In genomic region chr4:130738233-130738632, GRCh38 we compare ENCODE assay signal across 28 cellular contexts.
"Had no signal": no experiment of that assay in that cellular context is flagged by ENCODE, and none has a peak within 500 bp of the region (broad histone marks: within the 10 kb centered on the region; RNA-seq: fewer than 3 reads in every experiment).

No MANE protein-coding gene starts in this region.

- H3K4me3 Mint-ChIP-seq: activated CD8-positive, alpha-beta T cell treated with anti-CD3 and anti-CD28 coated beads for 36 hours; activated naive CD4-positive, alpha-beta T cell treated with anti-CD3 and anti-CD28 coated beads, Interleukin-2, amount 50 U/mL, for 24 hours; activated T-cell treated with anti-CD3 and anti-CD28 coated beads, Interleukin-2, amount 50 U/mL, for 72 hours; brain; central memory CD8-positive, alpha-beta T cell had no signal

- H3K27ac ChIP-seq: Peyer's patch, RWPE1, SJCRH30, WERI-Rb-1 had no signal

- H3K4me2 ChIP-seq: SK-N-SH had no signal

- H3K9ac ChIP-seq: SK-N-SH had no signal

- H3K27me3 ChIP-seq: Peyer's patch, SJCRH30 had no signal

- H3K9me3 ChIP-seq: SJCRH30, SK-N-SH had no signal

- H3K27me3 Mint-ChIP-seq: activated CD8-positive, alpha-beta T cell treated with anti-CD3 and anti-CD28 coated beads for 36 hours; activated naive CD4-positive, alpha-beta T cell treated with anti-CD3 and anti-CD28 coated beads, Interleukin-2, amount 50 U/mL, for 24 hours; central memory CD8-positive, alpha-beta T cell had no signal

- H3K36me3 ChIP-seq: Peyer's patch, SJCRH30, WERI-Rb-1 had no signal

- H3K36me3 Mint-ChIP-seq: activated naive CD4-positive, alpha-beta T cell treated with anti-CD3 and anti-CD28 coated beads, Interleukin-2, amount 50 U/mL, for 24 hours; brain had no signal

- ATAC-seq: activated CD4-positive, CD25-positive, alpha-beta regulatory T cell treated with anti-CD3 and anti-CD28 coated beads, Interleukin-2, amount 50 U/mL, for 24 hours; activated CD8-positive, alpha-beta T cell treated with anti-CD3 and anti-CD28 coated beads for 36 hours; activated T-cell treated with anti-CD3 and anti-CD28 coated beads, Interleukin-2, amount 50 U/mL, for 72 hours had no signal

- DNase-seq: activated CD4-positive, alpha-beta T cell treated with anti-CD3 and anti-CD28 coated beads for 4 hours; activated CD8-positive, alpha-beta memory T cell treated with anti-CD3 and anti-CD28 coated beads, Interleukin-2, amount 50 U/mL, for 4 hours; activated CD8-positive, alpha-beta T cell treated with anti-CD3 and anti-CD28 coated beads for 36 hours; activated T-cell treated with anti-CD3 and anti-CD28 coated beads, Interleukin-2, amount 50 U/mL, for 72 hours; aorta; KG1; NCI-H1092; NCI-H1417; NCI-H1694; NCI-H2029; NCI-H2107; NCI-H2171 treated with DMSO at 0.1 percent for 48 hours; NCI-H226; NCI-H526; NCI-H82; OCI-M1; Peyer's patch; Right ventricle myocardium superior; SJCRH30; SK-N-SH; T-helper 1 cell; WERI-Rb-1 had no signal

- H3K4me1 Mint-ChIP-seq: activated naive CD4-positive, alpha-beta T cell treated with anti-CD3 and anti-CD28 coated beads, Interleukin-2, amount 50 U/mL, for 24 hours; brain; central memory CD8-positive, alpha-beta T cell had no signal

- H3K27ac Mint-ChIP-seq: activated CD8-positive, alpha-beta T cell treated with anti-CD3 and anti-CD28 coated beads for 36 hours; activated naive CD4-positive, alpha-beta T cell treated with anti-CD3 and anti-CD28 coated beads, Interleukin-2, amount 50 U/mL, for 24 hours; activated T-cell treated with anti-CD3 and anti-CD28 coated beads, Interleukin-2, amount 50 U/mL, for 72 hours; activated T-helper 2 cell treated with anti-CD3 and anti-CD28 coated beads, Interferon-gamma antibody, Interleukin-2, Interleukin-4, amounts not matched to agents 10 μg/mL and 5 μg/mL and 100 μg/mL, durations not matched to agents 14 hours and 24 hours and 36 hours; brain had no signal

- H3K4me1 ChIP-seq: Peyer's patch, SJCRH30 had no signal

- H3K4me3 ChIP-seq: Peyer's patch, SJCRH30 had no signal
